In genomic region chr10:22228943-22229755, GRCh38 we compare ENCODE assay signal across 8 cellular contexts. TPM values are rescaled to one million over a fixed set of nuclear protein-coding genes. Genes with fewer than 3 reads are reported as not detected.
A peak's percentile ranks its signal among the peaks of the same experiment; 100 is the strongest.
DNase-seq lines count a peak whose midpoint lies in the region; ATAC-seq and TF ChIP-seq lines count a peak whose summit lies in the region.

No MANE protein-coding gene starts in this region.

- POLR2A ChIA-PET in T-cell (lab: Charles Lee), result interaction anchor here (0.5 to 3.4 kb wide), 9 partner anchors 9 to 739 kb away, joined by 3 to 14 read pairs (median 4); partner anchors contain the start of gene COMMD3 (in 2 of the 2)

- peak overlapping the region; percentile 93 for H3K27ac ChIP-seq in upper lobe of right lung

- DNase-seq in GM12864 (ENCODE audit: low read depth), result peak; percentile 68
- peak; percentile 79 to 95 (median 94) for DNase-seq in NCI-H1417 (lab: John Stamatoyannopoulos, UW)
- peak; percentile 75 to 91 (median 83) for DNase-seq in T-cell
- DNase-seq in amniotic stem cell (lab: John Stamatoyannopoulos, UW), result peak; percentile 87
- peak; percentile 88 for DNase-seq in left ventricle myocardium superior
- DNase-seq in progenitor cell of endocrine pancreas (ENCODE audit: low spot score, unreplicated experiment), result peak; percentile 83
- DNase-seq in upper lobe of right lung, result peak; percentile 91

- H3K4me1 Mint-ChIP-seq in T-cell (peaks cover 18 to 28% (median 26%) of the 10 kb centered on the region in 3 donors), progenitor cell of endocrine pancreas (ENCODE audit: low read depth) (peaks cover 2% of the 10 kb centered on the region)

- H3K36me3 ChIP-seq in upper lobe of right lung, result no peaks in the 10 kb centered on the region

- H3K9me3 ChIP-seq in upper lobe of right lung, result no peaks in the 10 kb centered on the region

- CTCF ChIA-PET in T-cell (lab: Charles Lee), result interaction anchor here (0.5 to 2.7 kb wide), 9 partner anchors 25 to 761 kb away, joined by 3 to 7 read pairs (median 4); partner anchors contain the start of gene COMMD3 (in 1 of the 2)

- H3K4me3 Mint-ChIP-seq in T-cell (peak overlapping the region; percentile 82 to 87 (median 83)), progenitor cell of endocrine pancreas (ENCODE audit: low read depth) (peak overlapping the region; percentile 78)

- H3K4me1 ChIP-seq in upper lobe of right lung, result no peaks in the 10 kb centered on the region

- H3K27me3 Mint-ChIP-seq in T-cell (peaks cover 0 to 4% of the 10 kb centered on the region in 2 donors), progenitor cell of endocrine pancreas (peaks cover 11% of the 10 kb centered on the region)

- peak overlapping the region; percentile 67 for H3K4me3 ChIP-seq in GM12864 (ENCODE audit: low read depth, low read length)
- peak overlapping the region; percentile 74 for H3K4me3 ChIP-seq in upper lobe of right lung

- intact Hi-C loops in left ventricle myocardium superior (cut with micrococcal nuclease), result loop anchor here (10.0 kb wide), 1 partner anchor 86 kb away; the partner anchor contains the start of gene COMMD3
- intact Hi-C loops in upper lobe of right lung (cut with DNase I), result loop anchor here (10.0 kb wide), 1 partner anchor 214 kb away; no protein-coding TSS in a partner anchor

- peak; percentile 70 for ATAC-seq in HG02678 (IDR thresholded peaks at IDR 0.05; ENCODE audit: unreplicated experiment)
- peak; percentile 77 to 84 (median 81) for ATAC-seq in T-cell (replicated peaks in 1 of 4)
- peak; percentile 99 for ATAC-seq in left ventricle myocardium superior
- peak; percentile 99 for ATAC-seq in upper lobe of right lung

- no peaks in the 10 kb centered on the region for H3K27me3 ChIP-seq in upper lobe of right lung

- H3K9me3 Mint-ChIP-seq in T-cell (no peaks in the 10 kb centered on the region), progenitor cell of endocrine pancreas (ENCODE audit: low read depth) (no peaks in the 10 kb centered on the region)

- H3K27ac Mint-ChIP-seq in T-cell (peak overlapping the region; percentile 93 to 96), progenitor cell of endocrine pancreas (peak overlapping the region; percentile 100)

- TF ChIP-seq CTCF in GM12864 (IDR thresholded peaks at IDR 0.05; ENCODE audit: low read depth, low read length, missing control alignments) (no peak), progenitor cell of endocrine pancreas (IDR thresholded peaks at IDR 0.05; ENCODE audit: unreplicated experiment) (no peak), upper lobe of right lung (IDR thresholded peaks at IDR 0.05) (no peak)

- H3K36me3 Mint-ChIP-seq in T-cell, result no peaks in the 10 kb centered on the region
- H3K36me3 Mint-ChIP-seq in progenitor cell of endocrine pancreas (ENCODE audit: insufficient read depth), result peaks cover 3% of the 10 kb centered on the region

RNA-seq across cellular contexts. Expression of gene EBLN1, which starts 11.3 kb away (rescaled TPM):
- total RNA-seq in T-cell (not detected), left ventricle myocardium superior (not detected), progenitor cell of endocrine pancreas (not detected in 2 replicates), upper lobe of right lung (not detected)

Comparison
In these comparisons a context has a peak if more than half of its experiments do, and no peak if none do; other contexts are left out.
1. Peak in every context shown above with its lines: DNase-seq, ATAC-seq, H3K4me3 ChIP-seq and H3K27ac ChIP-seq.